In the genomic region with DNA sequence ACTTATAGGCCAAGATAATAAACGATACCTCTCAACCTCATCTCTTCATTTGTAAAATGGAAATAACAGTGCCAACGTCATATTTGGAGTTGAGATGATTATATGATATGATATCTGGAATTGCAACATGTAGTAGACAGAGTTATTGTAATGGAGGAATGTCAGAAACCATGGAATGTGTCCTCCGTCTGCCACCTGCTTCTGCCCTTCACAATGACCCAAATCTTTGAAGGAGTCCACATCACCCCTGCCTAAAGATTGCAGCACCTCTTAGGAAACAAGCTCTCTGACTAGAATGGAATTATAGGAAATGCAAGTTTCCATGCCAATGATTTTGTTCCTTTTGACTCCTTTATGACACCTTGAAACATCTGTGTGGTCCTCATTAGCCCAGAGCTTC, we compare ENCODE assay signal across 25 cellular contexts. TPM values are rescaled to one million over a fixed set of nuclear protein-coding genes. Genes with fewer than 3 reads are reported as not detected.
"Had no signal": no experiment of that assay in that cellular context is flagged by ENCODE, and none has a peak within 500 bp of the region (broad histone marks: within the 10 kb centered on the region; RNA-seq: fewer than 3 reads in every experiment).

No MANE protein-coding gene starts in this region.

- H3K36me3 ChIP-seq: colonic mucosa, esophagus muscularis mucosa, esophagus squamous epithelium, gastrocnemius medialis, gastroesophageal sphincter, heart left ventricle, heart right ventricle had no signal

- H3K4me3 ChIP-seq: colonic mucosa, coronary artery, dorsolateral prefrontal cortex, esophagus muscularis mucosa, esophagus squamous epithelium, gastrocnemius medialis, gastroesophageal sphincter, heart left ventricle, heart right ventricle had no signal

- H3K4me1 ChIP-seq: colonic mucosa had no signal

- H3K27ac ChIP-seq: colonic mucosa, coronary artery, dorsolateral prefrontal cortex, epithelial cell of prostate, esophagus muscularis mucosa, esophagus squamous epithelium, foreskin keratinocyte, gastrocnemius medialis, gastroesophageal sphincter, heart left ventricle, heart right ventricle had no signal

- H3K27me3 ChIP-seq: colonic mucosa had no signal

- DNase-seq: colonic mucosa; cortex of kidney; dermis blood vessel endothelial cell; dorsolateral prefrontal cortex; effector CD4-positive, alpha-beta T cell; effector CD8-positive, alpha-beta T cell; effector memory CD4-positive, alpha-beta T cell; effector memory CD8-positive, alpha-beta T cell; endodermal cell; erythroblast; esophagus squamous epithelium; foreskin fibroblast; foreskin keratinocyte; foreskin melanocyte; gastrocnemius medialis; glutamatergic neuron; head of caudate nucleus; heart left ventricle; heart right ventricle had no signal

- ATAC-seq: effector memory CD8-positive, alpha-beta T cell; esophagus mucosa; foreskin keratinocyte; gastrocnemius medialis; gastroesophageal sphincter; heart left ventricle; heart right ventricle had no signal

- H3K9me3 ChIP-seq: colonic mucosa, esophagus muscularis mucosa, esophagus squamous epithelium, gastrocnemius medialis, gastroesophageal sphincter, heart left ventricle, heart right ventricle had no signal

RNA-seq across cellular contexts. Expression of a gene that starts 14.9 kb away (rescaled TPM):
- total RNA-seq: fibroblast of villous mesenchyme had no signal
